Comparison of ENCODE assay signal across 13 cellular contexts in the genomic region with DNA sequence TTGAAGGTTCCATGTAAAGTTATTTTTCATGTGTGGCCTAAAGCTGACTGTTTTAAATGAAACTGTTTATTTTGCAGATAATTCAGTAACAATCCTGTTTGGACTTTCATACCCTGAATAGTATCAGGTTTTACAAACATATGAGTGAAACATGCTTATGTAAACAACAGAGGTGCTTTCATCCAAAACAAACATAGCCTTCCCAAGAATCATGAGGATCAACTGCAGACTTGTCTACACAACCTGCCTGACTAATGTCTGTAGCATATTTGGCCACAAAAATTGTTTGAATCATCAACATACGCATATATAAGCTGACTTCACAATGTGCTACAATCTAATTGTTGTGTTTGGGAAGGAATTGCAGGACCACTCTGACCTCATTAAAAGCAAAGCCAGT.
A peak's percentile ranks its signal among the peaks of the same experiment; 100 is the strongest.
DNase-seq lines count a peak whose midpoint lies in the region; ATAC-seq and TF ChIP-seq lines count a peak whose summit lies in the region.
"Had no signal": no experiment of that assay in that cellular context is flagged by ENCODE, and none has a peak within 500 bp of the region (broad histone marks: within the 10 kb centered on the region; RNA-seq: fewer than 3 reads in every experiment).

No MANE protein-coding gene starts in this region.

- TF ChIP-seq CTCF in RWPE2 (IDR thresholded peaks at IDR 0.05; ENCODE audit: poor library complexity, severe bottlenecking): no peak
- no peak for TF ChIP-seq CTCF in fibroblast of the aortic adventitia (IDR thresholded peaks at IDR 0.05; ENCODE audit: insufficient read depth, low read length)
- TF ChIP-seq CTCF in lower leg skin (IDR thresholded peaks at IDR 0.05): no peak

- no peaks in the 10 kb centered on the region for H3K36me3 ChIP-seq in RWPE2 (ENCODE audit: low read depth)
- H3K36me3 ChIP-seq: adrenal gland had no signal

- H3K4me3 ChIP-seq in RWPE2 (ENCODE audit: severe bottlenecking) (no peak overlapping the region), fibroblast of the aortic adventitia (ENCODE audit: low read depth, low read length) (no peak overlapping the region), lower leg skin (ENCODE audit: low read depth, poor library complexity, severe bottlenecking) (no peak overlapping the region)
- H3K4me3 ChIP-seq: adrenal gland had no signal

- H3K27ac ChIP-seq in RWPE2 (ENCODE audit: poor library complexity, severe bottlenecking): no peak overlapping the region
- H3K27ac ChIP-seq: adrenal gland had no signal

- no peaks in the 10 kb centered on the region for H3K9me3 ChIP-seq in RWPE2 (ENCODE audit: severe bottlenecking)
- H3K9me3 ChIP-seq: adrenal gland had no signal

- 68 to 82% methylated on average over 1 of the region's 1 CpG for WGBS in lower leg skin, 2 donors

- ATAC-seq in RWPE2 (ENCODE audit: low read depth) (peak; percentile 96), SK-N-SH treated with all-trans-retinoic acid at 6 μM for 48 hours (no peak), Right ventricle myocardium inferior (no peak)
- ATAC-seq: stimulated activated memory B cell treated with anti-CD40 and anti-IgM and Interleukin-4, amounts not matched to agents 10 μg/mL and 1 μg/mL and 100 μg/mL, for 72 hours had no signal

- intact Hi-C loops in lower leg skin (cut with DNase I; ENCODE audit: low total_unique reads): no loop called here
- intact Hi-C loops in Right ventricle myocardium inferior (cut with DNase I): no loop called here

- H3K27me3 ChIP-seq in RWPE2 (ENCODE audit: insufficient read depth, poor library complexity, severe bottlenecking): no peaks in the 10 kb centered on the region
- H3K27me3 ChIP-seq: adrenal gland had no signal

- peak; percentile 17 for DNase-seq in NCI-H446 treated with DMSO at 0.1 percent for 48 hours (lab: John Stamatoyannopoulos, UW)
- DNase-seq in NCI-H446 (lab: John Stamatoyannopoulos, UW): no peak
- DNase-seq in RWPE2 (ENCODE audit: low spot score): no peak
- peak; percentile 67 for DNase-seq in fibroblast of the aortic adventitia (ENCODE audit: low read depth)
- DNase-seq in smooth muscle cell of the brain vasculature (ENCODE audit: low read depth, low spot score): peak; percentile 74
- DNase-seq in lower leg skin (ENCODE audit: low spot score in 2 of 2): no peak
- no peak for DNase-seq in Right ventricle myocardium inferior (ENCODE audit: missing footprints)
- DNase-seq: activated CD8-positive, alpha-beta memory T cell treated with anti-CD3 and anti-CD28 coated beads for 24 hours; adrenal gland; GF-D8; islet precursor cell had no signal

- H3K4me1 ChIP-seq in RWPE2 (ENCODE audit: insufficient read depth, poor library complexity, severe bottlenecking): peaks cover 4% of the 10 kb centered on the region
- H3K4me1 ChIP-seq: adrenal gland had no signal

- no peak for TF ChIP-seq POLR2A in lower leg skin (IDR thresholded peaks at IDR 0.05)

TF ChIP-seq in SK-N-SH treated with all-trans-retinoic acid at 6 μM for 48 hours, 23 proteins besides CTCF, POLR2A, EP300 and RAD21:
- TF ChIP-seq, protein P1, sequence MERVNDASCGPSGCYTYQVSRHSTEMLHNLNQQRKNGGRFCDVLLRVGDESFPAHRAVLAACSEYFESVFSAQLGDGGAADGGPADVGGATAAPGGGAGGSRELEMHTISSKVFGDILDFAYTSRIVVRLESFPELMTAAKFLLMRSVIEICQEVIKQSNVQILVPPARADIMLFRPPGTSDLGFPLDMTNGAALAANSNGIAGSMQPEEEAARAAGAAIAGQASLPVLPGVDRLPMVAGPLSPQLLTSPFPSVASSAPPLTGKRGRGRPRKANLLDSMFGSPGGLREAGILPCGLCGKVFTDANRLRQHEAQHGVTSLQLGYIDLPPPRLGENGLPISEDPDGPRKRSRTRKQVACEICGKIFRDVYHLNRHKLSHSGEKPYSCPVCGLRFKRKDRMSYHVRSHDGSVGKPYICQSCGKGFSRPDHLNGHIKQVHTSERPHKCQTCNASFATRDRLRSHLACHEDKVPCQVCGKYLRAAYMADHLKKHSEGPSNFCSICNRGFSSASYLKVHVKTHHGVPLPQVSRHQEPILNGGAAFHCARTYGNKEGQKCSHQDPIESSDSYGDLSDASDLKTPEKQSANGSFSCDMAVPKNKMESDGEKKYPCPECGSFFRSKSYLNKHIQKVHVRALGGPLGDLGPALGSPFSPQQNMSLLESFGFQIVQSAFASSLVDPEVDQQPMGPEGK (CRISPR knock-in tag; IDR thresholded peaks at IDR 0.05; ENCODE audit: borderline replicate concordance): no peak
- TF ChIP-seq GLIS3 (CRISPR knock-in tag; IDR thresholded peaks at IDR 0.05) (no peak), ZNF8 (CRISPR knock-in tag; IDR thresholded peaks at IDR 0.05) (no peak), ESRRG (CRISPR knock-in tag; IDR thresholded peaks at IDR 0.05) (no peak), CSDC2 (CRISPR knock-in tag; IDR thresholded peaks at IDR 0.05) (no peak), RARB (CRISPR knock-in tag; IDR thresholded peaks at IDR 0.05) (no peak), SNAI2 (CRISPR knock-in tag; IDR thresholded peaks at IDR 0.05) (no peak), ZNF70 (CRISPR knock-in tag; IDR thresholded peaks at IDR 0.05) (no peak), PPARA (CRISPR knock-in tag; IDR thresholded peaks at IDR 0.05; ENCODE audit: borderline replicate concordance) (no peak), ISL1 (CRISPR knock-in tag; IDR thresholded peaks at IDR 0.05) (no peak), TOX (CRISPR knock-in tag; IDR thresholded peaks at IDR 0.05; ENCODE audit: borderline replicate concordance) (no peak)
- TF ChIP-seq, protein P2, sequence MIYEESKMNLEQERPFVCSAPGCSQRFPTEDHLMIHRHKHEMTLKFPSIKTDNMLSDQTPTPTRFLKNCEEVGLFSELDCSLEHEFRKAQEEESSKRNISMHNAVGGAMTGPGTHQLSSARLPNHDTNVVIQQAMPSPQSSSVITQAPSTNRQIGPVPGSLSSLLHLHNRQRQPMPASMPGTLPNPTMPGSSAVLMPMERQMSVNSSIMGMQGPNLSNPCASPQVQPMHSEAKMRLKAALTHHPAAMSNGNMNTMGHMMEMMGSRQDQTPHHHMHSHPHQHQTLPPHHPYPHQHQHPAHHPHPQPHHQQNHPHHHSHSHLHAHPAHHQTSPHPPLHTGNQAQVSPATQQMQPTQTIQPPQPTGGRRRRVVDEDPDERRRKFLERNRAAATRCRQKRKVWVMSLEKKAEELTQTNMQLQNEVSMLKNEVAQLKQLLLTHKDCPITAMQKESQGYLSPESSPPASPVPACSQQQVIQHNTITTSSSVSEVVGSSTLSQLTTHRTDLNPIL (CRISPR knock-in tag; IDR thresholded peaks at IDR 0.05; ENCODE audit: low read depth): no peak

Comparison
In these comparisons a context has a peak if more than half of its experiments do, and no peak if none do; other contexts are left out.
1. DNase-seq: peak in NCI-H446 treated with DMSO at 0.1 percent for 48 hours (single experiment), fibroblast of the aortic adventitia (single experiment) and smooth muscle cell of the brain vasculature (single experiment); none in NCI-H446 (0 of 2), RWPE2 (single experiment), lower leg skin (0 of 2) and Right ventricle myocardium inferior (single experiment).